8 cellular contexts compared by ENCODE assay signal in the genomic region with DNA sequence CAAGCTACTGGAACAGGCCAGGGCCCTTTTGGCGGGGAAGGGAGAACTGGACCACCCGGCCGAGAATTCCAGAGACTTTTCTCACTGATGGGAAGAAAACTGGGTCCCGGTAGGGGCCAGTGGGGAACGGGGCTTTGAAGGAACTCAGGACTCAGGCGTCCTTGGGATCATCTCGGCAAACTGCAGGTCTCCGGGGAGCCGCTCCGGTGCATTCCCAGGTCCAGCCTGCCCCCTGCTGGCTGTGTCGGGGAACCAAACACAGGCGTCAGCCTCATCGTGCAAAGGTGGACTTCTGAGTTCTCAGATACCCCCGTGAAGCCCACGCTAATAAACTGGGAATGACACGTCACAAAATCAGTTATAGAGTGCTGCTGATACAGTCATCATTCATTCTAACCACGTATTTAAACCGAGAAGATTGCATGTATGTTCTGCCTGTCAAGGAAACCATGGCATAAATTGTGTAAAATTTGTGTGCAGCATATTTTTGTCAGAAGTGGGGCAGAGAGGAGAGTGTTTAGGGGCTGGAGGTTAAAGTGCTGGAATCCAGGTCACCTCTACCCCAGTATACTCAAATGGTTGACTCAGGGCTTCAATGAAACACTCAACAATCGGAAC.
A peak's percentile ranks its signal among the peaks of the same experiment; 100 is the strongest.
DNase-seq lines count a peak whose midpoint lies in the region; ATAC-seq, FAIRE-seq and TF ChIP-seq lines count a peak whose summit lies in the region.

No MANE protein-coding gene starts in this region.

- TF ChIP-seq POLR2A in A549 (IDR thresholded peaks at IDR 0.05; ENCODE audit: low read length), result no peak

- FAIRE-seq in A549 (lab: Jason Lieb, UNC), result peak; percentile 13

- H3K36me3 ChIP-seq in neural progenitor cell (no peaks in the 10 kb centered on the region), upper lobe of right lung (no peaks in the 10 kb centered on the region)

- H3K4me3 ChIP-seq in A549 (no peak overlapping the region), fibroblast of the aortic adventitia (ENCODE audit: low read depth, low read length) (no peak overlapping the region), neural progenitor cell (no peak overlapping the region), upper lobe of right lung (no peak overlapping the region)

- H3K27ac ChIP-seq in A549 (no peak overlapping the region), neural progenitor cell (no peak overlapping the region), upper lobe of right lung (no peak overlapping the region)

- 4% methylated on average over 19 of the region's 19 CpGs for WGBS in A549 (ENCODE audit: missing lambda C conversion rate)

- TF ChIP-seq CTCF in A549 (IDR thresholded peaks at IDR 0.05) (peak; percentile 90), GM12873 (IDR thresholded peaks at IDR 0.05; ENCODE audit: insufficient read depth, low read depth, low read length, missing control alignments) (peak; percentile 92), fibroblast of the aortic adventitia (IDR thresholded peaks at IDR 0.05; ENCODE audit: insufficient read depth, low read length) (peak; percentile 92), neural progenitor cell (IDR thresholded peaks at IDR 0.05) (peak; percentile 95), upper lobe of right lung (IDR thresholded peaks at IDR 0.05) (peak; percentile 88)

- POLR2A ChIA-PET in A549 (lab: Yijun Ruan, JAX), result no interaction called here

- H3K27me3 ChIP-seq in neural progenitor cell (peaks cover 56% of the 10 kb centered on the region), upper lobe of right lung (peaks cover 49% of the 10 kb centered on the region)

- CTCF ChIA-PET in A549 (lab: Yijun Ruan, JAX), result interaction anchor here (0.7 to 11.5 kb wide), 25 partner anchors 9 to 510 kb away, joined by 3 to 305 read pairs (median 3); no protein-coding TSS in a partner anchor

- H3K9ac ChIP-seq in neural progenitor cell, result no peak overlapping the region

- H3K4me1 ChIP-seq in A549, result no peaks in the 10 kb centered on the region
- no peaks in the 10 kb centered on the region for H3K4me1 ChIP-seq in neural progenitor cell
- no peaks in the 10 kb centered on the region for H3K4me1 ChIP-seq in upper lobe of right lung

- peak; percentile 76 to 93; a peak in 4 of 6 replicates for ATAC-seq in A549
- ATAC-seq in upper lobe of right lung, result peak; percentile 79
- no peak for ATAC-seq in GM19395 (IDR thresholded peaks at IDR 0.05; ENCODE audit: unreplicated experiment)

- DNase-seq in A549 (ENCODE audit: low read depth in 1 of 2, low spot score in 1 of 2), result peak; percentile 58 to 84
- peak; percentile 56 for DNase-seq in NCI-H2196 (lab: John Stamatoyannopoulos, UW; ENCODE audit: unreplicated experiment)
- peak; percentile 9 for DNase-seq in activated T-cell treated with anti-CD3 and anti-CD28 coated beads for 4 hours
- peak; percentile 72 for DNase-seq in fibroblast of the aortic adventitia (ENCODE audit: low read depth)
- peak; percentile 87 for DNase-seq in neural progenitor cell (ENCODE audit: low spot score)
- peak; percentile 82 for DNase-seq in upper lobe of right lung

- peaks cover 4% of the 10 kb centered on the region for H3K36me3 Mint-ChIP-seq in neural progenitor cell

- intact Hi-C loops in upper lobe of right lung (cut with DNase I), result loop anchor here (2.0 kb wide), 1 partner anchor 385 kb away; no protein-coding TSS in a partner anchor

- H3K4me3 Mint-ChIP-seq in neural progenitor cell, result no peak overlapping the region

- H3K9me3 ChIP-seq in A549, result no peaks in the 10 kb centered on the region
- H3K9me3 ChIP-seq in neural progenitor cell (ENCODE audit: low read depth), result no peaks in the 10 kb centered on the region
- no peaks in the 10 kb centered on the region for H3K9me3 ChIP-seq in upper lobe of right lung

- H3K79me2 ChIP-seq in neural progenitor cell (ENCODE audit: low read depth), result no peaks in the 10 kb centered on the region

- peaks cover 15% of the 10 kb centered on the region for H3K4me1 Mint-ChIP-seq in neural progenitor cell

- H3K4me2 ChIP-seq in A549 (no peak overlapping the region), neural progenitor cell (no peak overlapping the region)

- H3K9me3 Mint-ChIP-seq in neural progenitor cell, result peaks cover under 1% of the 10 kb centered on the region

- H2AFZ ChIP-seq in neural progenitor cell (replicated peaks), result no peak overlapping the region

- no peaks in the 10 kb centered on the region for H4K20me1 ChIP-seq in neural progenitor cell (ENCODE audit: low read depth)

- no peak overlapping the region for H3K27ac Mint-ChIP-seq in neural progenitor cell

- peaks cover 25% of the 10 kb centered on the region for H3K27me3 Mint-ChIP-seq in neural progenitor cell (ENCODE audit: insufficient read depth, low read depth)

- peak; percentile 97 for TF ChIP-seq RAD21 in A549 (conservative IDR thresholded peaks at IDR 0.05 in 1 of 2, IDR thresholded peaks at IDR 0.05 in 1 of 2)

- peaks cover 5% of the 10 kb centered on the region for H3F3A ChIP-seq in neural progenitor cell (ENCODE audit: low read depth)

- no peak for TF ChIP-seq EP300 in A549 (IDR thresholded peaks at IDR 0.05)

TF ChIP-seq in A549, 52 proteins besides CTCF, POLR2A, EP300 and RAD21:
- no peak for TF ChIP-seq SREBF2 (IDR thresholded peaks at IDR 0.05)
- peak; percentile 97 for TF ChIP-seq SMC3 (IDR thresholded peaks at IDR 0.05)

Comparison
In these comparisons a context has a peak if more than half of its experiments do, and no peak if none do; other contexts are left out.
1. DNase-seq: peak in every context shown above with its lines; median percentile 87 in neural progenitor cell; 82 in upper lobe of right lung; 72 in fibroblast of the aortic adventitia; 71 in A549; 56 in NCI-H2196; 9 in activated T-cell treated with anti-CD3 and anti-CD28 coated beads for 4 hours.